In genomic region chr12:132491349-132491663, GRCh38 we compare ENCODE assay signal across 1 cellular context.
TF ChIP-seq lines count a peak whose summit lies in the region.

No MANE protein-coding gene starts in this region.

TF ChIP-seq in GM23338, 12 proteins besides CTCF, POLR2A, EP300 and RAD21 (continued from another document):
- TF ChIP-seq REST (IDR thresholded peaks at IDR 0.05; ENCODE audit: unreplicated experiment) (no peak), EZH2 (IDR thresholded peaks at IDR 0.05; ENCODE audit: low read depth, unreplicated experiment) (no peak), EZH2phosphoT487 (IDR thresholded peaks at IDR 0.05; ENCODE audit: unreplicated experiment) (no peak), CREB1 (CRISPR knock-in tag; IDR thresholded peaks at IDR 0.05; ENCODE audit: low read depth) (no peak), NANOG (IDR thresholded peaks at IDR 0.05; ENCODE audit: borderline replicate concordance) (no peak), ZNF114 (CRISPR knock-in tag; IDR thresholded peaks at IDR 0.05) (no peak), POLR2AphosphoS5 (IDR thresholded peaks at IDR 0.05; ENCODE audit: low read depth) (no peak)
